ENCODE assay signal across 1 cellular context in genomic region chr7:2404714-2405119, GRCh38.
TF ChIP-seq lines count a peak whose summit lies in the region.

No MANE protein-coding gene starts in this region.

TF ChIP-seq in HCT116, 20 proteins besides CTCF, POLR2A, EP300 and RAD21 (continued from another document):
- TF ChIP-seq, protein P1, sequence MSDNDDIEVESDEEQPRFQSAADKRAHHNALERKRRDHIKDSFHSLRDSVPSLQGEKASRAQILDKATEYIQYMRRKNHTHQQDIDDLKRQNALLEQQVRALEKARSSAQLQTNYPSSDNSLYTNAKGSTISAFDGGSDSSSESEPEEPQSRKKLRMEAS (IDR thresholded peaks at IDR 0.05), result no peak
- TF ChIP-seq CBX3 (IDR thresholded peaks at IDR 0.05; ENCODE audit: low read depth) (no peak), YY1 (IDR thresholded peaks at IDR 0.05; ENCODE audit: extremely low read depth, insufficient replicate concordance, low read depth, low read length) (no peak)
TF ChIP-seq in HCT116: peak in this region for 0.
